In genomic region chr6:154466971-154467679, GRCh38 we compare ENCODE assay signal across 26 cellular contexts. TPM values are rescaled to one million over a fixed set of nuclear protein-coding genes. Genes with fewer than 3 reads are reported as not detected.
"Had no signal": no experiment of that assay in that cellular context is flagged by ENCODE, and none has a peak within 500 bp of the region (broad histone marks: within the 10 kb centered on the region; RNA-seq: fewer than 3 reads in every experiment).

No MANE protein-coding gene starts in this region.

- H3K27ac Mint-ChIP-seq: IgD-negative memory B cell had no signal

- H3K36me3 Mint-ChIP-seq: IgD-negative memory B cell had no signal

- H3K4me3 ChIP-seq: K562 had no signal

- H3K9me3 ChIP-seq: SK-N-SH had no signal

- ATAC-seq: K562 had no signal

- H3K4me1 Mint-ChIP-seq: IgD-negative memory B cell had no signal

- H3K27ac ChIP-seq: HL-60, KMS-11 had no signal

- FAIRE-seq: HTR-8/SVneo, K562, RCC 7860 had no signal

- H3K4me3 Mint-ChIP-seq: IgD-negative memory B cell had no signal

- DNase-seq: Kasumi-1, MV-4-11, NCI-H1048, NCI-H1105, NCI-H1417, NCI-H1436 treated with DMSO at 0.1 percent for 48 hours, NCI-H1694, NCI-H1930, NCI-H2081, NCI-H2107, NCI-H2171 treated with DMSO at 0.1 percent for 48 hours, NCI-H446, NCI-H524 treated with DMSO at 0.1 percent for 48 hours, NCI-H69, NCI-H774, Right ventricle myocardium superior, RPMI8226, SIG-M5, SK-N-SH, SW 1271 had no signal

- H3K27me3 Mint-ChIP-seq: IgD-negative memory B cell had no signal

RNA-seq across cellular contexts. Expression of gene CNKSR3, which starts 43.4 kb away (rescaled TPM):
- polyA plus RNA-seq: IgD-negative memory B cell had no signal
